Comparison of ENCODE assay signal across 19 cellular contexts in the genomic region with DNA sequence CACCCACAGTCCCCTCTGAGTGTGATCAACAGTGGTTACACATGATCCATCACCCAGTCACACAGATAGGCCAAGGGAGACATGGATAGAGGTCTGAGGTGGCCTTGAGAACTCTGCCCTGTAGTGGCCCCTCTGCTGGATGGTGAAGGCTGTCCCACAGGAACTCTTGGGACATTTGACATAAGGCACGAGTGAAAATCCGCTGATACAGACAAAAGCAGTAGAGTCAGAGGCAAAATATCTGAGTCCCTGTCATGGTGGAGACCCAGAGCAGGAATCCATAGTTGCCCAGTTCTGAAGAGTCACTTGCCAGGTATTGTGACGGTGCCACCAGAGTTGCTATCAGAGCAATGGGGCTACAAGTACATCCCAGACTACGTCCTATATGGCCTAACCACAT. TPM values are rescaled to one million over a fixed set of nuclear protein-coding genes. Genes with fewer than 3 reads are reported as not detected.
DNase-seq lines count a peak whose midpoint lies in the region; ATAC-seq and TF ChIP-seq lines count a peak whose summit lies in the region.
"Had no signal": no experiment of that assay in that cellular context is flagged by ENCODE, and none has a peak within 500 bp of the region (broad histone marks: within the 10 kb centered on the region; RNA-seq: fewer than 3 reads in every experiment).

No MANE protein-coding gene starts in this region.

- DNase-seq in activated CD8-positive, alpha-beta memory T cell treated with anti-CD3 and anti-CD28 coated beads, Interleukin-2, amount 50 U/mL, for 48 hours, result peak; percentile 23
- no peak for DNase-seq in activated CD8-positive, alpha-beta memory T cell treated with anti-CD3 and anti-CD28 coated beads, Interleukin-2, amount 10 ng/mL, durations not matched to agents 7 days and 5 days
- peak; percentile 11 for DNase-seq in ecto neural progenitor cell (ENCODE audit: low spot score)
- DNase-seq in right lobe of liver, result peak in 1 of 3 donors; percentile 28
- no peak for DNase-seq in globus pallidus (ENCODE audit: low spot score)
- DNase-seq in NK-92 treated with Interleukin-12 subunit alpha and Interleukin-12 subunit beta, amount 100 ng/mL, for 24 hours (lab: John Stamatoyannopoulos, UW), result no peak
- DNase-seq in hepatocyte (ENCODE audit: low spot score), result no peak
- DNase-seq: Caco-2; CD4-positive, CD25-positive, alpha-beta regulatory T cell; CD8-positive, alpha-beta T cell; DMS153; DND-41; H9 had no signal

- ATAC-seq in activated CD8-positive, alpha-beta memory T cell treated with anti-CD3 and anti-CD28 coated beads, Interleukin-2, amount 10 ng/mL, durations not matched to agents 7 days and 5 days, result no peak
- ATAC-seq in right lobe of liver (no peak), esophagus mucosa (no peak)
- ATAC-seq: CD8-positive, alpha-beta T cell; HCT116 had no signal

- H3K27ac ChIP-seq in right lobe of liver (peak overlapping the region in 2 of 3 donors; percentile 30 to 99), hepatocyte (no peak overlapping the region)
- H3K27ac ChIP-seq: 22Rv1, BLaER1, C4-2B had no signal

- H3K9me3 ChIP-seq in right lobe of liver, result no peaks in the 10 kb centered on the region
- H3K9me3 ChIP-seq in hepatocyte (ENCODE audit: low read depth), result no peaks in the 10 kb centered on the region
- H3K9me3 ChIP-seq: BLaER1, Caco-2 had no signal

- intact Hi-C loops in right lobe of liver (cut with DNase I), result no loop called here

- no peaks in the 10 kb centered on the region for H3K9me2 ChIP-seq in hepatocyte (replicated peaks; ENCODE audit: insufficient read depth)

- peaks cover 25% of the 10 kb centered on the region for H3K4me1 Mint-ChIP-seq in activated CD8-positive, alpha-beta memory T cell treated with anti-CD3 and anti-CD28 coated beads, Interleukin-2, amount 10 ng/mL, durations not matched to agents 7 days and 5 days

- CTCF ChIA-PET in activated CD8-positive, alpha-beta memory T cell treated with anti-CD3 and anti-CD28 coated beads, Interleukin-2, amount 10 ng/mL, durations not matched to agents 7 days and 5 days (lab: Charles Lee), result no interaction called here

- no peaks in the 10 kb centered on the region for H3K27me3 Mint-ChIP-seq in activated CD8-positive, alpha-beta memory T cell treated with anti-CD3 and anti-CD28 coated beads, Interleukin-2, amount 10 ng/mL, durations not matched to agents 7 days and 5 days
- H3K27me3 Mint-ChIP-seq: B cell; CD4-positive, CD25-positive, alpha-beta regulatory T cell had no signal

- H3K4me3 Mint-ChIP-seq in activated CD8-positive, alpha-beta memory T cell treated with anti-CD3 and anti-CD28 coated beads, Interleukin-2, amount 10 ng/mL, durations not matched to agents 7 days and 5 days, result no peak overlapping the region
- H3K4me3 Mint-ChIP-seq: B cell; CD4-positive, CD25-positive, alpha-beta regulatory T cell; CD8-positive, alpha-beta T cell; H9 had no signal

- no peaks in the 10 kb centered on the region for H3K36me3 Mint-ChIP-seq in activated CD8-positive, alpha-beta memory T cell treated with anti-CD3 and anti-CD28 coated beads, Interleukin-2, amount 10 ng/mL, durations not matched to agents 7 days and 5 days
- H3K36me3 Mint-ChIP-seq: CD4-positive, CD25-positive, alpha-beta regulatory T cell; CD8-positive, alpha-beta T cell had no signal

- no peak for TF ChIP-seq CTCF in right lobe of liver (IDR thresholded peaks at IDR 0.05)
- no peak for TF ChIP-seq CTCF in hepatocyte (IDR thresholded peaks at IDR 0.05; ENCODE audit: poor library complexity)

- H3K36me3 ChIP-seq in right lobe of liver (no peaks in the 10 kb centered on the region), hepatocyte (replicated peaks; ENCODE audit: insufficient read depth, low read depth) (no peaks in the 10 kb centered on the region)
- H3K36me3 ChIP-seq: BLaER1 had no signal

- H4K20me1 ChIP-seq in hepatocyte (ENCODE audit: insufficient read depth, poor library complexity, severe bottlenecking), result no peaks in the 10 kb centered on the region
- H4K20me1 ChIP-seq: BLaER1 had no signal

- H3K27ac Mint-ChIP-seq in activated CD8-positive, alpha-beta memory T cell treated with anti-CD3 and anti-CD28 coated beads, Interleukin-2, amount 10 ng/mL, durations not matched to agents 7 days and 5 days, result no peak overlapping the region
- H3K27ac Mint-ChIP-seq: B cell; CD4-positive, CD25-positive, alpha-beta regulatory T cell; CD8-positive, alpha-beta T cell had no signal

- no peak overlapping the region for H3K4me3 ChIP-seq in right lobe of liver
- no peak overlapping the region for H3K4me3 ChIP-seq in hepatocyte
- H3K4me3 ChIP-seq: BLaER1 had no signal

- H3K27me3 ChIP-seq in right lobe of liver, result no peaks in the 10 kb centered on the region
- no peaks in the 10 kb centered on the region for H3K27me3 ChIP-seq in hepatocyte
- H3K27me3 ChIP-seq: BLaER1 had no signal

- H3K4me2 ChIP-seq in hepatocyte, result no peak overlapping the region
- H3K4me2 ChIP-seq: BLaER1 had no signal

- H3K79me2 ChIP-seq in hepatocyte, result no peaks in the 10 kb centered on the region

- WGBS in right lobe of liver (ENCODE audit: insufficient coverage, low coverage, low lambda C conversion rate, missing lambda C conversion rate), result 88% methylated on average over 3 of the region's 4 CpGs
- 96% methylated on average over 4 of the region's 4 CpGs for WGBS in hepatocyte (ENCODE audit: low lambda C conversion rate, missing lambda C conversion rate)

- H3K9me3 Mint-ChIP-seq in activated CD8-positive, alpha-beta memory T cell treated with anti-CD3 and anti-CD28 coated beads, Interleukin-2, amount 10 ng/mL, durations not matched to agents 7 days and 5 days (ENCODE audit: low read depth), result no peaks in the 10 kb centered on the region
- H3K9me3 Mint-ChIP-seq: CD8-positive, alpha-beta T cell; H9 had no signal

- H3K4me1 ChIP-seq in right lobe of liver, result peaks cover 0 to 54% (median 14%) of the 10 kb centered on the region in 4 donors
- H3K4me1 ChIP-seq in hepatocyte (ENCODE audit: insufficient read depth), result peaks cover 5% of the 10 kb centered on the region

- TF ChIP-seq POLR2A in right lobe of liver (IDR thresholded peaks at IDR 0.05), result no peak

- H2AFZ ChIP-seq in hepatocyte, result no peak overlapping the region

RNA-seq across cellular contexts. Expression of a gene that starts 18.8 kb away (rescaled TPM):
- total RNA-seq in activated CD8-positive, alpha-beta memory T cell treated with anti-CD3 and anti-CD28 coated beads, Interleukin-2, amount 10 ng/mL, durations not matched to agents 7 days and 5 days, result 10 to 100 TPM; 23.5 to 28.4 TPM
- 10 to 100 TPM; 16.1 to 60.4 (median 45.0) TPM for total RNA-seq in right lobe of liver
- total RNA-seq in esophagus mucosa, result 7.3 TPM
- total RNA-seq in hepatocyte, result 13.3 and 15.7 TPM in 2 replicates
- 2.8 and 4.3 TPM in 2 replicates for polyA plus RNA-seq in hepatocyte

RNA-seq across cellular contexts. Expression of a gene that starts 27.8 kb away (rescaled TPM):
- 10 to 100 TPM; 20.7 to 25.1 TPM for total RNA-seq in activated CD8-positive, alpha-beta memory T cell treated with anti-CD3 and anti-CD28 coated beads, Interleukin-2, amount 10 ng/mL, durations not matched to agents 7 days and 5 days
- 10 to 100 TPM; 18.9 to 66.3 (median 36.8) TPM for total RNA-seq in right lobe of liver
- total RNA-seq in esophagus mucosa, result 16.3 TPM
- 31.7 and 36.1 TPM in 2 replicates for total RNA-seq in hepatocyte
- 19.9 and 27.3 TPM in 2 replicates for polyA plus RNA-seq in hepatocyte

Comparison
In these comparisons a context has a peak if more than half of its experiments do, and no peak if none do; other contexts are left out.
1. DNase-seq: peak in activated CD8-positive, alpha-beta memory T cell treated with anti-CD3 and anti-CD28 coated beads, Interleukin-2, amount 50 U/mL, for 48 hours (single experiment) and ecto neural progenitor cell (single experiment); none in activated CD8-positive, alpha-beta memory T cell treated with anti-CD3 and anti-CD28 coated beads, Interleukin-2, amount 10 ng/mL, durations not matched to agents 7 days and 5 days (single experiment), globus pallidus (single experiment), NK-92 treated with Interleukin-12 subunit alpha and Interleukin-12 subunit beta, amount 100 ng/mL, for 24 hours (single experiment) and hepatocyte (single experiment).